Comparison of ENCODE assay signal across 36 cellular contexts in the genomic region with DNA sequence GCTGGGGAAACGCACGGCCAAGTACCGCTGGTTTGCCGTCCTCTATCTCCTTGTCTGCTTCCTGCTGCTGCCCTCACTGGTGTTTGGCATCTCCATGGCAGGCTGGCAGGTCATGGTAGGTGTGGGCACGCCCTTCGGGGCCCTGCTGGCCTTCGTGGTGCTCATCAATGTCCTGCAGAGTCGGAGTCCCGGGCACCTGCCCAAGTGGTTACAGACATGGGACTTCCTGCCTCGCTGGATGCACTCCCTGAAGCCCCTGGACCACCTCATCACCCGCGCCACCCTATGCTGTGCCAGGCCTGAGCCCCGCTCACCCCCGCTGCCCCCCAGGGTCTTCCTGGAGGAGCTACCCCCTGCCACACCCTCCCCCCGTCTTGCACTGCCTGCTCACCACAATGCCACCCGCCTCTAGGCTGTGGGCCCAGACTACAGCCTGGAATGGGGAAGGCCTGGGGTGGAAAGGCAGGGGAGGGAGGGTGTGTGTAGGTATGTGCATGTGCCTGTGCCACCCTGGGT. TPM values are rescaled to one million over a fixed set of nuclear protein-coding genes. Genes with fewer than 3 reads are reported as not detected.
"Had no signal": no experiment of that assay in that cellular context is flagged by ENCODE, and none has a peak within 500 bp of the region (broad histone marks: within the 10 kb centered on the region; RNA-seq: fewer than 3 reads in every experiment).

No MANE protein-coding gene starts in this region.

- H3K27ac Mint-ChIP-seq: immature natural killer cell; mesothelial cell of epicardium; naive B cell; natural killer cell; nephron progenitor cell; neural progenitor cell; stimulated activated memory B cell treated with anti-CD40 and anti-IgM and Interleukin-4, amounts not matched to agents 10 μg/mL and 1 μg/mL and 100 μg/mL, for 72 hours; type B pancreatic cell had no signal

- H3K9me3 ChIP-seq: heart left ventricle, left ventricle myocardium inferior, psoas muscle, right atrium auricular region, right lobe of liver, suprapubic skin, thoracic aorta, tibial artery, uterus had no signal

- H3K4me2 ChIP-seq: neural progenitor cell, smooth muscle cell had no signal

- H3K36me3 Mint-ChIP-seq: immature natural killer cell; mesothelial cell of epicardium; naive B cell; natural killer cell; neural progenitor cell; stimulated activated memory B cell treated with anti-CD40 and anti-IgM and Interleukin-4, amounts not matched to agents 10 μg/mL and 1 μg/mL and 100 μg/mL, for 72 hours; type B pancreatic cell had no signal

- DNase-seq: heart left ventricle; hypothalamus; immature natural killer cell; left ventricle myocardium inferior; mesendoderm; naive B cell; natural killer cell; nephron progenitor cell; psoas muscle; right lobe of liver; stimulated activated CD4-positive, alpha-beta T cell treated with anti-CD3 and anti-CD28 coated beads, Interleukin-1b, Interleukin-23, amount 100 ng/mL, for 48 hours; stimulated activated CD4-positive, alpha-beta T cell treated with anti-CD3 and anti-CD28 coated beads, Interleukin-2, amount 100 ng/mL, for 48 hours; stimulated activated CD4-positive, alpha-beta T cell treated with anti-CD3 and anti-CD28 coated beads, Interleukin-4, amount 100 ng/mL, for 4 hours; stimulated activated CD8-positive, alpha-beta memory T cell treated with anti-CD3 and anti-CD28 coated beads, Interleukin-4, amount 100 ng/mL, for 48 hours; stimulated activated naive CD4-positive, alpha-beta T cell treated with Interleukin-2 at 50 U/mL for 16 hours; tibial artery; uterus had no signal

- H3K36me3 ChIP-seq: heart left ventricle, left ventricle myocardium inferior, neural progenitor cell, right atrium auricular region, suprapubic skin, thoracic aorta, tibial artery, uterus had no signal

- H3K9ac ChIP-seq: neural progenitor cell, parathyroid adenoma had no signal

- ATAC-seq: heart left ventricle; natural killer cell; psoas muscle; right lobe of liver; stimulated activated memory B cell treated with anti-CD40 and anti-IgM and Interleukin-4, amounts not matched to agents 10 μg/mL and 1 μg/mL and 100 μg/mL, for 72 hours had no signal

- H3K27ac ChIP-seq: heart left ventricle, left ventricle myocardium inferior, neural progenitor cell, parathyroid adenoma, psoas muscle, right atrium auricular region, right lobe of liver, suprapubic skin, thoracic aorta, tibial artery, uterus had no signal

- H3K9me3 Mint-ChIP-seq: immature natural killer cell; mesothelial cell of epicardium; naive B cell; natural killer cell; nephron progenitor cell; neural progenitor cell; stimulated activated memory B cell treated with anti-CD40 and anti-IgM and Interleukin-4, amounts not matched to agents 10 μg/mL and 1 μg/mL and 100 μg/mL, for 72 hours; type B pancreatic cell had no signal

- H3K27me3 ChIP-seq: right lobe of liver had no signal

- H2AFZ ChIP-seq: neural progenitor cell, parathyroid adenoma had no signal

- H3K4me3 ChIP-seq: heart left ventricle, left ventricle myocardium inferior, lung, neural progenitor cell, psoas muscle, right atrium auricular region, right lobe of liver, smooth muscle cell, suprapubic skin, thoracic aorta, tibial artery, uterus had no signal

- H3K4me3 Mint-ChIP-seq: immature natural killer cell; mesothelial cell of epicardium; naive B cell; natural killer cell; nephron progenitor cell; neural progenitor cell; stimulated activated memory B cell treated with anti-CD40 and anti-IgM and Interleukin-4, amounts not matched to agents 10 μg/mL and 1 μg/mL and 100 μg/mL, for 72 hours; type B pancreatic cell had no signal

- H3K79me2 ChIP-seq: parathyroid adenoma had no signal

- FAIRE-seq: islet of Langerhans had no signal

RNA-seq across cellular contexts. Expression of a gene that starts 2.5 kb away (rescaled TPM):
- total RNA-seq: heart left ventricle, kidney epithelial cell, left ventricle myocardium inferior, lower leg skin, lung, mesothelial cell of epicardium, mononuclear cell, natural killer cell, omental fat pad, posterior vena cava, psoas muscle, right atrium auricular region, right lobe of liver, skeletal muscle tissue, smooth muscle cell, subcutaneous adipose tissue, suprapubic skin, thoracic aorta, ureter, uterus had no signal
- polyA plus RNA-seq: heart left ventricle, immature natural killer cell, lung, psoas muscle, smooth muscle cell had no signal

RNA-seq across cellular contexts. Expression of a gene that starts 11.4 kb away (rescaled TPM):
- total RNA-seq: left ventricle myocardium inferior, skeletal muscle tissue, thoracic aorta had no signal

RNA-seq across cellular contexts. Expression of a gene that starts 13.7 kb away (rescaled TPM):
- total RNA-seq: heart left ventricle, kidney epithelial cell, left ventricle myocardium inferior, lung, mesothelial cell of epicardium, omental fat pad, posterior vena cava, psoas muscle, right atrium auricular region, skeletal muscle tissue, smooth muscle cell, subcutaneous adipose tissue, thoracic aorta, ureter, uterus had no signal
- polyA plus RNA-seq: heart left ventricle, psoas muscle, smooth muscle cell had no signal
